Comparison of ENCODE assay signal across 7 cellular contexts in genomic region chr7:158796667-158797066, GRCh38.
"Had no signal": no experiment of that assay in that cellular context is flagged by ENCODE, and none has a peak within 500 bp of the region (broad histone marks: within the 10 kb centered on the region; RNA-seq: fewer than 3 reads in every experiment).

No MANE protein-coding gene starts in this region.

- H3K4me3 Mint-ChIP-seq: activated naive CD4-positive, alpha-beta T cell treated with anti-CD3 and anti-CD28 coated beads, Interleukin-2, amount 50 U/mL, for 24 hours had no signal

- H3K27me3 Mint-ChIP-seq: activated naive CD4-positive, alpha-beta T cell treated with anti-CD3 and anti-CD28 coated beads, Interleukin-2, amount 50 U/mL, for 24 hours had no signal

- H3K27ac Mint-ChIP-seq: activated naive CD4-positive, alpha-beta T cell treated with anti-CD3 and anti-CD28 coated beads, Interleukin-2, amount 50 U/mL, for 24 hours had no signal

- H3K4me3 ChIP-seq: heart right ventricle, left ventricle myocardium inferior, right atrium auricular region, smooth muscle cell had no signal

- DNase-seq: anterior cingulate cortex, foreskin melanocyte, heart right ventricle, left ventricle myocardium inferior had no signal

- H3K9me3 ChIP-seq: heart right ventricle, left ventricle myocardium inferior, right atrium auricular region had no signal

- H3K4me1 ChIP-seq: right atrium auricular region had no signal

- H3K9me3 Mint-ChIP-seq: activated naive CD4-positive, alpha-beta T cell treated with anti-CD3 and anti-CD28 coated beads, Interleukin-2, amount 50 U/mL, for 24 hours had no signal

- H3K27ac ChIP-seq: heart right ventricle, left ventricle myocardium inferior, right atrium auricular region had no signal

- H3K27me3 ChIP-seq: heart right ventricle, right atrium auricular region had no signal
